ENCODE assay signal across 18 cellular contexts in genomic region chr15:20348900-20349773, GRCh38.
DNase-seq lines count a peak whose midpoint lies in the region; ATAC-seq, FAIRE-seq and TF ChIP-seq lines count a peak whose summit lies in the region.
"Had no signal": no experiment of that assay in that cellular context is flagged by ENCODE, and none has a peak within 500 bp of the region (broad histone marks: within the 10 kb centered on the region; RNA-seq: fewer than 3 reads in every experiment).

No MANE protein-coding gene starts in this region.

- peak; percentile 36 for FAIRE-seq in bronchial epithelial cell (lab: Jason Lieb, UNC)
- FAIRE-seq: frontal cortex, HTR-8/SVneo had no signal

- TF ChIP-seq CTCF in natural killer cell (IDR thresholded peaks at IDR 0.05) (peak; percentile 11), bronchial epithelial cell (IDR thresholded peaks at IDR 0.05; ENCODE audit: insufficient read depth, low read length, severe bottlenecking) (no peak), smooth muscle cell (IDR thresholded peaks at IDR 0.05; ENCODE audit: borderline replicate concordance, insufficient read depth, poor library complexity, severe bottlenecking) (no peak)

- no peak overlapping the region for H3K4me3 ChIP-seq in bronchial epithelial cell (ENCODE audit: low read depth, low read length)
- no peak overlapping the region for H3K4me3 ChIP-seq in aorta (ENCODE audit: low read length in 2 of 2)
- H3K4me3 ChIP-seq in smooth muscle cell = no peak overlapping the region

- H3K9me3 Mint-ChIP-seq in natural killer cell = no peaks in the 10 kb centered on the region
- H3K9me3 Mint-ChIP-seq in natural killer cell treated with Interleukin-12 subunit alpha and Interleukin-12 subunit beta and Interleukin-15 and Interleukin-18, amount 100 ng/mL, for 72 hours = no peaks in the 10 kb centered on the region

- no peaks in the 10 kb centered on the region for H3K36me3 ChIP-seq in bronchial epithelial cell (ENCODE audit: control insufficient read depth, insufficient read depth, low read length)
- no peaks in the 10 kb centered on the region for H3K36me3 ChIP-seq in aorta (ENCODE audit: control insufficient read depth in 1 of 2, insufficient read depth in 2 of 2, low read length in 1 of 2)
- H3K36me3 ChIP-seq in smooth muscle cell (ENCODE audit: low read depth) = no peaks in the 10 kb centered on the region
- H3K36me3 ChIP-seq: neutrophil had no signal

- DNase-seq in natural killer cell (peak; percentile 51), bronchial epithelial cell (ENCODE audit: low read depth) (no peak), mesenteric fat pad (ENCODE audit: low spot score) (peak; percentile 92), aorta (peak; percentile 51 to 83), smooth muscle cell (lab: John Stamatoyannopoulos, UW; ENCODE audit: unreplicated experiment) (no peak), UCSD-AML1 (lab: John Stamatoyannopoulos, UW; ENCODE audit: unreplicated experiment) (no peak), NCI-H1694 treated with DMSO at 0.1 percent for 48 hours (lab: John Stamatoyannopoulos, UW) (no peak)
- no peak for DNase-seq in natural killer cell treated with Interleukin-12 subunit alpha and Interleukin-12 subunit beta and Interleukin-15 and Interleukin-18, amount 100 ng/mL, for 72 hours (ENCODE audit: low spot score)
- DNase-seq: anterior cingulate cortex; effector CD8-positive, alpha-beta T cell; kidney glomerular epithelial cell; MV-4-11; NCI-H226; PC-3; stimulated activated CD4-positive, alpha-beta T cell treated with anti-CD3 and anti-CD28 coated beads, Interleukin-15, amount 100 ng/mL, for 24 hours had no signal

- H3K27me3 ChIP-seq in bronchial epithelial cell (ENCODE audit: control insufficient read depth, insufficient read depth, low read length) = no peaks in the 10 kb centered on the region
- H3K27me3 ChIP-seq in aorta (ENCODE audit: control insufficient read depth in 1 of 2, insufficient read depth in 2 of 2, low read length in 1 of 2) = no peaks in the 10 kb centered on the region
- H3K27me3 ChIP-seq in smooth muscle cell (ENCODE audit: low read depth) = no peaks in the 10 kb centered on the region
- H3K27me3 ChIP-seq: neutrophil had no signal

- WGBS in aorta, 2 donors = 84 to 89% methylated on average over 18 of the region's 18 CpGs
- 87% methylated on average over 18 of the region's 18 CpGs for WGBS in smooth muscle cell (ENCODE audit: low lambda C conversion rate)

- no peak overlapping the region for H3K9ac ChIP-seq in smooth muscle cell (ENCODE audit: low read depth)

- peaks cover 0 to 16% of the 10 kb centered on the region in 2 donors for H3K27me3 Mint-ChIP-seq in natural killer cell (ENCODE audit: low read depth in 2 of 2)
- H3K27me3 Mint-ChIP-seq in natural killer cell treated with Interleukin-12 subunit alpha and Interleukin-12 subunit beta and Interleukin-15 and Interleukin-18, amount 100 ng/mL, for 72 hours = peaks cover 0 to 8% of the 10 kb centered on the region in 2 donors

- H3K27ac ChIP-seq in aorta (ENCODE audit: low read depth in 1 of 2, low read length in 2 of 2) (no peak overlapping the region), smooth muscle cell (ENCODE audit: low read depth) (no peak overlapping the region)
- H3K27ac ChIP-seq: neutrophil had no signal

- no peaks in the 10 kb centered on the region for H4K20me1 ChIP-seq in smooth muscle cell (ENCODE audit: low read depth)

- ATAC-seq in natural killer cell = no peak
- ATAC-seq in natural killer cell treated with Interleukin-12 subunit alpha and Interleukin-12 subunit beta and Interleukin-15 and Interleukin-18, amount 100 ng/mL, for 72 hours = no peak
- peak; percentile 16 for ATAC-seq in aorta (ENCODE audit: low FRiP score)
- ATAC-seq: PC-3 had no signal

- H3F3A ChIP-seq in smooth muscle cell (ENCODE audit: low read depth) = no peaks in the 10 kb centered on the region

- H3K4me3 Mint-ChIP-seq in natural killer cell = no peak overlapping the region
- H3K4me3 Mint-ChIP-seq in natural killer cell treated with Interleukin-12 subunit alpha and Interleukin-12 subunit beta and Interleukin-15 and Interleukin-18, amount 100 ng/mL, for 72 hours = no peak overlapping the region

- H3K4me1 ChIP-seq in aorta (ENCODE audit: control insufficient read depth in 1 of 2, insufficient read depth in 2 of 2, low read length in 2 of 2) (no peaks in the 10 kb centered on the region), smooth muscle cell (ENCODE audit: low read depth) (no peaks in the 10 kb centered on the region)

- H3K27ac Mint-ChIP-seq in natural killer cell = peak overlapping the region in 1 of 2 donors; percentile 41
- H3K27ac Mint-ChIP-seq in natural killer cell treated with Interleukin-12 subunit alpha and Interleukin-12 subunit beta and Interleukin-15 and Interleukin-18, amount 100 ng/mL, for 72 hours = no peak overlapping the region

- H3K9me3 ChIP-seq in aorta (ENCODE audit: control insufficient read depth, low read length) = peaks cover 3% of the 10 kb centered on the region
- H3K9me3 ChIP-seq in smooth muscle cell (replicated peaks; ENCODE audit: low read depth) = peaks cover 77% of the 10 kb centered on the region
- H3K9me3 ChIP-seq: neutrophil had no signal

- H3K4me2 ChIP-seq in smooth muscle cell = no peak overlapping the region

- H3K36me3 Mint-ChIP-seq in natural killer cell = no peaks in the 10 kb centered on the region
- H3K36me3 Mint-ChIP-seq in natural killer cell treated with Interleukin-12 subunit alpha and Interleukin-12 subunit beta and Interleukin-15 and Interleukin-18, amount 100 ng/mL, for 72 hours = no peaks in the 10 kb centered on the region

- H2AFZ ChIP-seq in smooth muscle cell (ENCODE audit: low read depth) = no peak overlapping the region

- peaks cover 18 to 22% of the 10 kb centered on the region in 2 donors for H3K4me1 Mint-ChIP-seq in natural killer cell
- peaks cover 0 to 21% of the 10 kb centered on the region in 2 donors for H3K4me1 Mint-ChIP-seq in natural killer cell treated with Interleukin-12 subunit alpha and Interleukin-12 subunit beta and Interleukin-15 and Interleukin-18, amount 100 ng/mL, for 72 hours (ENCODE audit: low read depth in 2 of 2)

- no peaks in the 10 kb centered on the region for H3K79me2 ChIP-seq in smooth muscle cell (ENCODE audit: low read depth)

- intact Hi-C loops in natural killer cell (cut with micrococcal nuclease) = loop anchor here (10.0 kb wide), 1 partner anchor 56 kb away; no protein-coding TSS in a partner anchor
- intact Hi-C loops in aorta (cut with DNase I) = no loop called here

Comparison
In these comparisons a context has a peak if more than half of its experiments do, and no peak if none do; other contexts are left out.
1. DNase-seq: peak in natural killer cell (single experiment), mesenteric fat pad (single experiment) and aorta (2 of 2); none in natural killer cell treated with Interleukin-12 subunit alpha and Interleukin-12 subunit beta and Interleukin-15 and Interleukin-18, amount 100 ng/mL, for 72 hours (single experiment), bronchial epithelial cell (single experiment), smooth muscle cell (single experiment), UCSD-AML1 (single experiment) and NCI-H1694 treated with DMSO at 0.1 percent for 48 hours (single experiment).